Comparison of ENCODE assay signal across 10 cellular contexts in genomic region chr16:15811778-15812750, GRCh38. TPM values are rescaled to one million over a fixed set of nuclear protein-coding genes. Genes with fewer than 3 reads are reported as not detected.
DNase-seq lines count a peak whose midpoint lies in the region; ATAC-seq and TF ChIP-seq lines count a peak whose summit lies in the region.
"Had no signal": no experiment of that assay in that cellular context is flagged by ENCODE, and none has a peak within 500 bp of the region (broad histone marks: within the 10 kb centered on the region; RNA-seq: fewer than 3 reads in every experiment).

No MANE protein-coding gene starts in this region.

- no peak overlapping the region for H3K4me3 ChIP-seq in fibroblast of mammary gland (ENCODE audit: control insufficient read depth, low read depth, low read length)

- no peaks in the 10 kb centered on the region for H3K4me1 Mint-ChIP-seq in mesothelial cell of epicardium
- H3K4me1 Mint-ChIP-seq: neural crest cell had no signal

- ATAC-seq in sciatic nerve (peak; percentile 74), GM19397 (IDR thresholded peaks at IDR 0.05; ENCODE audit: unreplicated experiment) (no peak), SK-N-SH treated with all-trans-retinoic acid at 6 μM for 48 hours (no peak), HG03108 (IDR thresholded peaks at IDR 0.05; ENCODE audit: unreplicated experiment) (no peak)

- DNase-seq in GM04503 (ENCODE audit: low read depth) (peak; percentile 87), NOMO-1 treated with dmso at 0.1 percent for 144 hours (lab: John Stamatoyannopoulos, UW; ENCODE audit: unreplicated experiment) (peak; percentile 7), fibroblast of mammary gland (ENCODE audit: low read depth) (peak; percentile 48), sciatic nerve (ENCODE audit: low spot score) (peak; percentile 44), mesothelial cell of epicardium (ENCODE audit: low spot score in 2 of 2, unreplicated experiment in 2 of 2) (no peak)

- peaks cover 4% of the 10 kb centered on the region for H3K36me3 Mint-ChIP-seq in mesothelial cell of epicardium

- peaks cover 14% of the 10 kb centered on the region for H3K9me3 Mint-ChIP-seq in mesothelial cell of epicardium

- intact Hi-C loops in sciatic nerve (cut with DNase I): no loop called here

- H3K4me3 Mint-ChIP-seq in mesothelial cell of epicardium: no peak overlapping the region
- H3K4me3 Mint-ChIP-seq: activated naive CD8-positive, alpha-beta T cell; neural crest cell had no signal

- no peak overlapping the region for H3K27ac Mint-ChIP-seq in mesothelial cell of epicardium
- H3K27ac Mint-ChIP-seq: activated naive CD8-positive, alpha-beta T cell had no signal

- TF ChIP-seq CTCF in fibroblast of mammary gland (conservative IDR thresholded peaks at IDR 0.05; ENCODE audit: control insufficient read depth, insufficient read depth, low read depth, low read length): no peak
- TF ChIP-seq CTCF in mesothelial cell of epicardium (IDR thresholded peaks at IDR 0.05; ENCODE audit: unreplicated experiment): no peak

- peaks cover 69% of the 10 kb centered on the region for H3K27me3 Mint-ChIP-seq in mesothelial cell of epicardium (ENCODE audit: low read depth)

TF ChIP-seq in SK-N-SH treated with all-trans-retinoic acid at 6 μM for 48 hours, 23 proteins besides CTCF, POLR2A, EP300 and RAD21:
- TF ChIP-seq PPARA (CRISPR knock-in tag; IDR thresholded peaks at IDR 0.05; ENCODE audit: borderline replicate concordance): no peak
- no peak for TF ChIP-seq CSDC2 (CRISPR knock-in tag; IDR thresholded peaks at IDR 0.05)
- TF ChIP-seq ZFP3 (CRISPR knock-in tag; IDR thresholded peaks at IDR 0.05): no peak
- TF ChIP-seq TCF4 (CRISPR knock-in tag; IDR thresholded peaks at IDR 0.05; ENCODE audit: borderline replicate concordance): no peak
- TF ChIP-seq ZNF565 (CRISPR knock-in tag; conservative IDR thresholded peaks at IDR 0.05; ENCODE audit: low read depth): no peak
- TF ChIP-seq, protein P1, sequence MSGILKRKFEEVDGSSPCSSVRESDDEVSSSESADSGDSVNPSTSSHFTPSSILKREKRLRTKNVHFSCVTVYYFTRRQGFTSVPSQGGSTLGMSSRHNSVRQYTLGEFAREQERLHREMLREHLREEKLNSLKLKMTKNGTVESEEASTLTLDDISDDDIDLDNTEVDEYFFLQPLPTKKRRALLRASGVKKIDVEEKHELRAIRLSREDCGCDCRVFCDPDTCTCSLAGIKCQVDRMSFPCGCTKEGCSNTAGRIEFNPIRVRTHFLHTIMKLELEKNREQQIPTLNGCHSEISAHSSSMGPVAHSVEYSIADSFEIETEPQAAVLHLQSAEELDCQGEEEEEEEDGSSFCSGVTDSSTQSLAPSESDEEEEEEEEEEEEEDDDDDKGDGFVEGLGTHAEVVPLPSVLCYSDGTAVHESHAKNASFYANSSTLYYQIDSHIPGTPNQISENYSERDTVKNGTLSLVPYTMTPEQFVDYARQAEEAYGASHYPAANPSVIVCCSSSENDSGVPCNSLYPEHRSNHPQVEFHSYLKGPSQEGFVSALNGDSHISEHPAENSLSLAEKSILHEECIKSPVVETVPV (CRISPR knock-in tag; IDR thresholded peaks at IDR 0.05): no peak
- TF ChIP-seq ARNTL (CRISPR knock-in tag; IDR thresholded peaks at IDR 0.05; ENCODE audit: borderline replicate concordance, low read depth): no peak

RNA-seq across cellular contexts. Expression of gene MYH11, which starts 44.8 kb away (rescaled TPM):
- total RNA-seq in sciatic nerve: 53.9 TPM
- total RNA-seq in mesothelial cell of epicardium: 0.58 to 0.89 TPM (median 0.66 TPM) in 3 replicates

Comparison
In these comparisons a context has a peak if more than half of its experiments do, and no peak if none do; other contexts are left out.
1. DNase-seq: peak in GM04503 (single experiment), NOMO-1 treated with dmso at 0.1 percent for 144 hours (single experiment), fibroblast of mammary gland (single experiment) and sciatic nerve (single experiment); none in mesothelial cell of epicardium (0 of 2).
2. RNA of gene MYH11, which starts 44.8 kb away (total RNA-seq): 53.9 TPM in sciatic nerve (single experiment); 0.58 to 0.89 TPM in mesothelial cell of epicardium; every median in the first group is over 10 times any median in the second.